8 cellular contexts compared by ENCODE assay signal in the genomic region with DNA sequence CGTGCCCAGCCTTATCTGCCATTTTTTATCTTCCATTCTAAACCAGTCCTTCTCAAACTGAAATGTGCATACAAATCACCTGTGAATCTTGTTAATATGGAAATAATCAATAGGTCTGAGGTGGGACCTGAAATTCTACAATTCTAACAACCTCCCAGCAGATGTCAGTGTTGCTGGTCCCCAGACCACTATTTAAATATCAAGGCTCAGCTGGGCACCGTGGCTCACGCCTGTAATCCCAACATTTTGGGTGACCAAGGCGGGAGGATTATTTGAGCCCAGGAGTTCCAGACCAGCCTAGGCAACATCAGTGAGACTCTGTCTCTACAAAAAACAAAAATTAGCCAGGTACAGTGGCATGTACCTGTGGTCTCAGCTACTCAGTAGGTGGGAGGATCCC. TPM values are rescaled to one million over a fixed set of nuclear protein-coding genes. Genes with fewer than 3 reads are reported as not detected.
A peak's percentile ranks its signal among the peaks of the same experiment; 100 is the strongest.
DNase-seq lines count a peak whose midpoint lies in the region; TF ChIP-seq lines count a peak whose summit lies in the region.

No MANE protein-coding gene starts in this region.

- no peaks in the 10 kb centered on the region for H3K27me3 ChIP-seq in breast epithelium

- no peaks in the 10 kb centered on the region for H3K9me3 ChIP-seq in breast epithelium

- no peaks in the 10 kb centered on the region for H3K27me3 Mint-ChIP-seq in osteocyte (ENCODE audit: unreplicated experiment)

- H3K27ac Mint-ChIP-seq in osteocyte (ENCODE audit: unreplicated experiment) = no peak overlapping the region

- DNase-seq in activated naive CD4-positive, alpha-beta T cell treated with Interleukin-2 at 50 U/mL for 16 hours = peak; percentile 7
- DNase-seq in activated naive CD4-positive, alpha-beta T cell treated with anti-CD3 and anti-CD28 coated beads, Interleukin-2, amount 50 U/mL, for 16 hours = no peak
- DNase-seq in NCI-H2227 treated with DMSO at 0.1 percent for 48 hours (lab: John Stamatoyannopoulos, UW) (peak; percentile 38), breast epithelium (ENCODE audit: low spot score in 2 of 2) (no peak), osteocyte (ENCODE audit: extremely low spot score, unreplicated experiment) (no peak), NCI-H1048 (lab: John Stamatoyannopoulos, UW) (no peak), AG08396 (ENCODE audit: low spot score) (no peak), T1000 (lab: John Stamatoyannopoulos, UW) (no peak)

- TF ChIP-seq CTCF in breast epithelium (IDR thresholded peaks at IDR 0.05) (peak in 2 of 3 donors; percentile 29), osteocyte (IDR thresholded peaks at IDR 0.05) (peak; percentile 62)

- H3K36me3 Mint-ChIP-seq in osteocyte (ENCODE audit: unreplicated experiment) = no peaks in the 10 kb centered on the region

- no peak overlapping the region for H3K4me3 Mint-ChIP-seq in osteocyte (ENCODE audit: unreplicated experiment)

- intact Hi-C loops in breast epithelium (cut with DNase I; ENCODE audit: low total_unique reads) = no loop called here

- no peak overlapping the region for H3K27ac ChIP-seq in breast epithelium

- H3K36me3 ChIP-seq in breast epithelium = no peaks in the 10 kb centered on the region

- no peaks in the 10 kb centered on the region for H3K9me3 Mint-ChIP-seq in osteocyte (ENCODE audit: unreplicated experiment)

- H3K4me3 ChIP-seq in breast epithelium = no peak overlapping the region

- no peak for TF ChIP-seq POLR2A in breast epithelium (IDR thresholded peaks at IDR 0.05)

- peaks cover 8 to 17% of the 10 kb centered on the region in 2 donors for H3K4me1 ChIP-seq in breast epithelium

- peaks cover 41% of the 10 kb centered on the region for H3K4me1 Mint-ChIP-seq in osteocyte (ENCODE audit: unreplicated experiment)

RNA-seq across cellular contexts. Expression of a gene that starts 4.1 kb away (rescaled TPM):
- total RNA-seq in breast epithelium (1 to 10 TPM in 2 of 3 donors, under 1 TPM in 1; 0.66 to 1.4 (median 1.2) TPM), osteocyte (1.5 and 1.6 TPM in 2 replicates)

RNA-seq across cellular contexts. Expression of a gene that starts 44.1 kb away (rescaled TPM):
- total RNA-seq in breast epithelium (10 to 100 TPM; 46.9 to 56.6 (median 51.2) TPM), osteocyte (54.0 and 59.8 TPM in 2 replicates)

RNA-seq across cellular contexts. Expression of a gene that starts 44.8 kb away (rescaled TPM):
- total RNA-seq in breast epithelium (10 to 100 TPM; 17.4 to 73.4 (median 42.6) TPM), osteocyte (149 and 156 TPM in 2 replicates)

Comparison
In these comparisons a context has a peak if more than half of its experiments do, and no peak if none do; other contexts are left out.
1. DNase-seq: peak in activated naive CD4-positive, alpha-beta T cell treated with Interleukin-2 at 50 U/mL for 16 hours (single experiment) and NCI-H2227 treated with DMSO at 0.1 percent for 48 hours (single experiment); none in activated naive CD4-positive, alpha-beta T cell treated with anti-CD3 and anti-CD28 coated beads, Interleukin-2, amount 50 U/mL, for 16 hours (single experiment), breast epithelium (0 of 2), osteocyte (single experiment), NCI-H1048 (single experiment), AG08396 (single experiment) and T1000 (single experiment).